Comparison of ENCODE assay signal across 1 cellular context in the genomic region with DNA sequence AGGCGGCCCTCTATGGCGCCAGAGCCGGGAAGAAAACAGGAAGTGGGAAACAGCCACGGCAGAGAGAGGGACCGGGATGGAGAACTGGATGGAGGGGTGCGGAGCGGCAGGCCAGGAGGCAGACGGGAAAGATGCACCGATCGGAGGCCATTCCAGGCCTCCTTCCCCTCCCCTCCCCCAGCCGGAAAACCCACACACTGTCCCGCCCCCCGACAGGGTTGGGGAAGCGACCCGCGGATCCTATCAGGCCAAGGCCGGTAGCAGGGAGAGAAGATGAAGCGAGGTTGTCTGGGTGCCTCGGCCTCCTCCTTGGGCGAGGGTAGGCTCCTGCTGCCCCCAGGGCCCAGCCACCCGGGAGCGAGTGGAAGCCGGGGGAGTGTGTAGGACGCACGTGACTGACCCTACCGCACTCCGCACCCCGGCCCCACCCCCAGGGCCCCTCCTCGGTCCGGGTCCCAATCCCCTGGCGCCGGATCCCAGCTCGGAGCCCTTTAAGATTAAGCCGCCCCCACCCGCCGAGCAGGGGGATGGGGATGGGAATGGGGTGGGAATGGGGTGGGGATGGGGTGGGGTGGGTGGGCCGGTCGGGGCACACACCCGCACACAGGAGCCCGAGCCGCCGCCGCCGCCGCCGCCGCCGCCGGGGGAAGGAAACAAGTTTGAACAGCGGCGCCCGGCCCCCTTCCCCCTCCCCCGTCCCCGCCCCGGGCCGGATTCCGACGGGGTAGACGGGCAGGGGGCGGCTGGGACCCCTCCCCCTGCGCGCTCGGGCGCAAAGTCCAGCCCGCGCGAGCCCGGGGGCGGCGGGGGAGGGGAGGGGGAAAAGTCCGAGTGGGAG.
TF ChIP-seq lines count a peak whose summit lies in the region.

No MANE protein-coding gene starts in this region.

TF ChIP-seq in HEK293, 187 proteins besides CTCF, POLR2A, EP300 and RAD21 (continued from another document and continues in another):
- TF ChIP-seq, protein P1, sequence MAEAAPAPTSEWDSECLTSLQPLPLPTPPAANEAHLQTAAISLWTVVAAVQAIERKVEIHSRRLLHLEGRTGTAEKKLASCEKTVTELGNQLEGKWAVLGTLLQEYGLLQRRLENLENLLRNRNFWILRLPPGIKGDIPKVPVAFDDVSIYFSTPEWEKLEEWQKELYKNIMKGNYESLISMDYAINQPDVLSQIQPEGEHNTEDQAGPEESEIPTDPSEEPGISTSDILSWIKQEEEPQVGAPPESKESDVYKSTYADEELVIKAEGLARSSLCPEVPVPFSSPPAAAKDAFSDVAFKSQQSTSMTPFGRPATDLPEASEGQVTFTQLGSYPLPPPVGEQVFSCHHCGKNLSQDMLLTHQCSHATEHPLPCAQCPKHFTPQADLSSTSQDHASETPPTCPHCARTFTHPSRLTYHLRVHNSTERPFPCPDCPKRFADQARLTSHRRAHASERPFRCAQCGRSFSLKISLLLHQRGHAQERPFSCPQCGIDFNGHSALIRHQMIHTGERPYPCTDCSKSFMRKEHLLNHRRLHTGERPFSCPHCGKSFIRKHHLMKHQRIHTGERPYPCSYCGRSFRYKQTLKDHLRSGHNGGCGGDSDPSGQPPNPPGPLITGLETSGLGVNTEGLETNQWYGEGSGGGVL (tag by site-specific recombination; IDR thresholded peaks at IDR 0.05), result peak; percentile 56
- TF ChIP-seq, protein P2, sequence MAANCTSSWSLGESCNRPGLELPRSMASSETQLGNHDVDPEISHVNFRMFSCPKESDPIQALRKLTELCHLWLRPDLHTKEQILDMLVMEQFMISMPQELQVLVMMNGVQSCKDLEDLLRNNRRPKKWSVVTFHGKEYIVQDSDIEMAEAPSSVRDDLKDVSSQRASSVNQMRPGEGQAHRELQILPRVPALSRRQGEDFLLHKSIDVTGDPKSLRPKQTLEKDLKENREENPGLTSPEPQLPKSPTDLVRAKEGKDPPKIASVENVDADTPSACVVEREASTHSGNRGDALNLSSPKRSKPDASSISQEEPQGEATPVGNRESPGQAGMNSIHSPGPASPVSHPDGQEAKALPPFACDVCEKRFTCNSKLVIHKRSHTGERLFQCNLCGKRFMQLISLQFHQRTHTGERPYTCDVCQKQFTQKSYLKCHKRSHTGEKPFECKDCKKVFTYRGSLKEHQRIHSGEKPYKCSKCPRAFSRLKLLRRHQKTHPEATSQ (tag by site-specific recombination; IDR thresholded peaks at IDR 0.05), result 0 out of 2 replicates have a peak, but pooled peaks have one; percentile 58
- TF ChIP-seq ZNF501 (tag by site-specific recombination; IDR thresholded peaks at IDR 0.05) (peak; percentile 46; the same call in 1 of the 2 replicates), KLF8 (tag by site-specific recombination; IDR thresholded peaks at IDR 0.05) (peak; percentile 91), ZNF311 (tag by site-specific recombination; IDR thresholded peaks at IDR 0.05; ENCODE audit: borderline replicate concordance) (no peak), ZNF138 (tag by site-specific recombination; IDR thresholded peaks at IDR 0.05; ENCODE audit: borderline replicate concordance) (no peak), ZNF341 (tag by site-specific recombination; IDR thresholded peaks at IDR 0.05; ENCODE audit: low read depth) (peak; percentile 97), FEZF1 (tag by site-specific recombination; IDR thresholded peaks at IDR 0.05) (peak; percentile 9; the same call in 1 of the 2 replicates), ZNF366 (tag by site-specific recombination; conservative IDR thresholded peaks at IDR 0.05) (peak; percentile 87), ZNF776 (tag by site-specific recombination; IDR thresholded peaks at IDR 0.05; ENCODE audit: borderline replicate concordance) (no peak), REPIN1 (tag by site-specific recombination; IDR thresholded peaks at IDR 0.05; ENCODE audit: low read depth) (0 out of 2 replicates have a peak, but pooled peaks have one; percentile 54), ZNF664 (tag by site-specific recombination; IDR thresholded peaks at IDR 0.05) (no peak), YY1 (tag by site-specific recombination; IDR thresholded peaks at IDR 0.05) (0 out of 2 replicates have a peak, but pooled peaks have one; percentile 60), ZNF76 (tag by site-specific recombination; IDR thresholded peaks at IDR 0.05; ENCODE audit: borderline replicate concordance, low read depth) (peak; percentile 82), ZNF473 (tag by site-specific recombination; IDR thresholded peaks at IDR 0.05) (no peak), ZNF585B (tag by site-specific recombination; IDR thresholded peaks at IDR 0.05) (no peak), ZNF777 (tag by site-specific recombination; IDR thresholded peaks at IDR 0.05; ENCODE audit: borderline replicate concordance) (0 out of 2 replicates have a peak, but pooled peaks have one; percentile 25), ZNF560 (tag by site-specific recombination; IDR thresholded peaks at IDR 0.05; ENCODE audit: borderline replicate concordance) (no peak), ZNF530 (tag by site-specific recombination; IDR thresholded peaks at IDR 0.05; ENCODE audit: low read depth) (no peak), SCRT1 (tag by site-specific recombination; IDR thresholded peaks at IDR 0.05; ENCODE audit: borderline replicate concordance) (no peak), ZEB2 (tag by site-specific recombination; IDR thresholded peaks at IDR 0.05) (peak; percentile 76), ZBTB7A (tag by site-specific recombination; IDR thresholded peaks at IDR 0.05; ENCODE audit: low read depth) (peak; percentile 36)
- TF ChIP-seq, protein P3, sequence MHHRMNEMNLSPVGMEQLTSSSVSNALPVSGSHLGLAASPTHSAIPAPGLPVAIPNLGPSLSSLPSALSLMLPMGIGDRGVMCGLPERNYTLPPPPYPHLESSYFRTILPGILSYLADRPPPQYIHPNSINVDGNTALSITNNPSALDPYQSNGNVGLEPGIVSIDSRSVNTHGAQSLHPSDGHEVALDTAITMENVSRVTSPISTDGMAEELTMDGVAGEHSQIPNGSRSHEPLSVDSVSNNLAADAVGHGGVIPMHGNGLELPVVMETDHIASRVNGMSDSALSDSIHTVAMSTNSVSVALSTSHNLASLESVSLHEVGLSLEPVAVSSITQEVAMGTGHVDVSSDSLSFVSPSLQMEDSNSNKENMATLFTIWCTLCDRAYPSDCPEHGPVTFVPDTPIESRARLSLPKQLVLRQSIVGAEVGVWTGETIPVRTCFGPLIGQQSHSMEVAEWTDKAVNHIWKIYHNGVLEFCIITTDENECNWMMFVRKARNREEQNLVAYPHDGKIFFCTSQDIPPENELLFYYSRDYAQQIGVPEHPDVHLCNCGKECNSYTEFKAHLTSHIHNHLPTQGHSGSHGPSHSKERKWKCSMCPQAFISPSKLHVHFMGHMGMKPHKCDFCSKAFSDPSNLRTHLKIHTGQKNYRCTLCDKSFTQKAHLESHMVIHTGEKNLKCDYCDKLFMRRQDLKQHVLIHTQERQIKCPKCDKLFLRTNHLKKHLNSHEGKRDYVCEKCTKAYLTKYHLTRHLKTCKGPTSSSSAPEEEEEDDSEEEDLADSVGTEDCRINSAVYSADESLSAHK (tag by site-specific recombination; IDR thresholded peaks at IDR 0.05), result 0 out of 2 replicates have a peak, but pooled peaks have one; percentile 16
- TF ChIP-seq, protein P4, sequence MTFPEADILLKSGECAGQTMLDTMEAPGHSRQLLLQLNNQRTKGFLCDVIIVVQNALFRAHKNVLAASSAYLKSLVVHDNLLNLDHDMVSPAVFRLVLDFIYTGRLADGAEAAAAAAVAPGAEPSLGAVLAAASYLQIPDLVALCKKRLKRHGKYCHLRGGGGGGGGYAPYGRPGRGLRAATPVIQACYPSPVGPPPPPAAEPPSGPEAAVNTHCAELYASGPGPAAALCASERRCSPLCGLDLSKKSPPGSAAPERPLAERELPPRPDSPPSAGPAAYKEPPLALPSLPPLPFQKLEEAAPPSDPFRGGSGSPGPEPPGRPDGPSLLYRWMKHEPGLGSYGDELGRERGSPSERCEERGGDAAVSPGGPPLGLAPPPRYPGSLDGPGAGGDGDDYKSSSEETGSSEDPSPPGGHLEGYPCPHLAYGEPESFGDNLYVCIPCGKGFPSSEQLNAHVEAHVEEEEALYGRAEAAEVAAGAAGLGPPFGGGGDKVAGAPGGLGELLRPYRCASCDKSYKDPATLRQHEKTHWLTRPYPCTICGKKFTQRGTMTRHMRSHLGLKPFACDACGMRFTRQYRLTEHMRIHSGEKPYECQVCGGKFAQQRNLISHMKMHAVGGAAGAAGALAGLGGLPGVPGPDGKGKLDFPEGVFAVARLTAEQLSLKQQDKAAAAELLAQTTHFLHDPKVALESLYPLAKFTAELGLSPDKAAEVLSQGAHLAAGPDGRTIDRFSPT (tag by site-specific recombination; IDR thresholded peaks at IDR 0.05), result peak; percentile 68
- TF ChIP-seq, protein P5, sequence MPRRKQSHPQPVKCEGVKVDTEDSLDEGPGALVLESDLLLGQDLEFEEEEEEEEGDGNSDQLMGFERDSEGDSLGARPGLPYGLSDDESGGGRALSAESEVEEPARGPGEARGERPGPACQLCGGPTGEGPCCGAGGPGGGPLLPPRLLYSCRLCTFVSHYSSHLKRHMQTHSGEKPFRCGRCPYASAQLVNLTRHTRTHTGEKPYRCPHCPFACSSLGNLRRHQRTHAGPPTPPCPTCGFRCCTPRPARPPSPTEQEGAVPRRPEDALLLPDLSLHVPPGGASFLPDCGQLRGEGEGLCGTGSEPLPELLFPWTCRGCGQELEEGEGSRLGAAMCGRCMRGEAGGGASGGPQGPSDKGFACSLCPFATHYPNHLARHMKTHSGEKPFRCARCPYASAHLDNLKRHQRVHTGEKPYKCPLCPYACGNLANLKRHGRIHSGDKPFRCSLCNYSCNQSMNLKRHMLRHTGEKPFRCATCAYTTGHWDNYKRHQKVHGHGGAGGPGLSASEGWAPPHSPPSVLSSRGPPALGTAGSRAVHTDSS (tag by site-specific recombination; IDR thresholded peaks at IDR 0.05), result no peak
- TF ChIP-seq, protein P6, sequence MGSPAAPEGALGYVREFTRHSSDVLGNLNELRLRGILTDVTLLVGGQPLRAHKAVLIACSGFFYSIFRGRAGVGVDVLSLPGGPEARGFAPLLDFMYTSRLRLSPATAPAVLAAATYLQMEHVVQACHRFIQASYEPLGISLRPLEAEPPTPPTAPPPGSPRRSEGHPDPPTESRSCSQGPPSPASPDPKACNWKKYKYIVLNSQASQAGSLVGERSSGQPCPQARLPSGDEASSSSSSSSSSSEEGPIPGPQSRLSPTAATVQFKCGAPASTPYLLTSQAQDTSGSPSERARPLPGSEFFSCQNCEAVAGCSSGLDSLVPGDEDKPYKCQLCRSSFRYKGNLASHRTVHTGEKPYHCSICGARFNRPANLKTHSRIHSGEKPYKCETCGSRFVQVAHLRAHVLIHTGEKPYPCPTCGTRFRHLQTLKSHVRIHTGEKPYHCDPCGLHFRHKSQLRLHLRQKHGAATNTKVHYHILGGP (tag by site-specific recombination; IDR thresholded peaks at IDR 0.05), result 0 out of 2 replicates have a peak, but pooled peaks have one; percentile 16
- TF ChIP-seq, protein P7, sequence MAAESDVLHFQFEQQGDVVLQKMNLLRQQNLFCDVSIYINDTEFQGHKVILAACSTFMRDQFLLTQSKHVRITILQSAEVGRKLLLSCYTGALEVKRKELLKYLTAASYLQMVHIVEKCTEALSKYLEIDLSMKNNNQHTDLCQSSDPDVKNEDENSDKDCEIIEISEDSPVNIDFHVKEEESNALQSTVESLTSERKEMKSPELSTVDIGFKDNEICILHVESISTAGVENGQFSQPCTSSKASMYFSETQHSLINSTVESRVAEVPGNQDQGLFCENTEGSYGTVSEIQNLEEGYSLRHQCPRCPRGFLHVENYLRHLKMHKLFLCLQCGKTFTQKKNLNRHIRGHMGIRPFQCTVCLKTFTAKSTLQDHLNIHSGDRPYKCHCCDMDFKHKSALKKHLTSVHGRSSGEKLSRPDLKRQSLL (tag by site-specific recombination; IDR thresholded peaks at IDR 0.05), result peak; percentile 38; the same call in 1 of the 2 replicates
- TF ChIP-seq, protein P8, sequence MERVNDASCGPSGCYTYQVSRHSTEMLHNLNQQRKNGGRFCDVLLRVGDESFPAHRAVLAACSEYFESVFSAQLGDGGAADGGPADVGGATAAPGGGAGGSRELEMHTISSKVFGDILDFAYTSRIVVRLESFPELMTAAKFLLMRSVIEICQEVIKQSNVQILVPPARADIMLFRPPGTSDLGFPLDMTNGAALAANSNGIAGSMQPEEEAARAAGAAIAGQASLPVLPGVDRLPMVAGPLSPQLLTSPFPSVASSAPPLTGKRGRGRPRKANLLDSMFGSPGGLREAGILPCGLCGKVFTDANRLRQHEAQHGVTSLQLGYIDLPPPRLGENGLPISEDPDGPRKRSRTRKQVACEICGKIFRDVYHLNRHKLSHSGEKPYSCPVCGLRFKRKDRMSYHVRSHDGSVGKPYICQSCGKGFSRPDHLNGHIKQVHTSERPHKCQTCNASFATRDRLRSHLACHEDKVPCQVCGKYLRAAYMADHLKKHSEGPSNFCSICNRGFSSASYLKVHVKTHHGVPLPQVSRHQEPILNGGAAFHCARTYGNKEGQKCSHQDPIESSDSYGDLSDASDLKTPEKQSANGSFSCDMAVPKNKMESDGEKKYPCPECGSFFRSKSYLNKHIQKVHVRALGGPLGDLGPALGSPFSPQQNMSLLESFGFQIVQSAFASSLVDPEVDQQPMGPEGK (tag by site-specific recombination; IDR thresholded peaks at IDR 0.05), result peak; percentile 59
- TF ChIP-seq, protein P9, sequence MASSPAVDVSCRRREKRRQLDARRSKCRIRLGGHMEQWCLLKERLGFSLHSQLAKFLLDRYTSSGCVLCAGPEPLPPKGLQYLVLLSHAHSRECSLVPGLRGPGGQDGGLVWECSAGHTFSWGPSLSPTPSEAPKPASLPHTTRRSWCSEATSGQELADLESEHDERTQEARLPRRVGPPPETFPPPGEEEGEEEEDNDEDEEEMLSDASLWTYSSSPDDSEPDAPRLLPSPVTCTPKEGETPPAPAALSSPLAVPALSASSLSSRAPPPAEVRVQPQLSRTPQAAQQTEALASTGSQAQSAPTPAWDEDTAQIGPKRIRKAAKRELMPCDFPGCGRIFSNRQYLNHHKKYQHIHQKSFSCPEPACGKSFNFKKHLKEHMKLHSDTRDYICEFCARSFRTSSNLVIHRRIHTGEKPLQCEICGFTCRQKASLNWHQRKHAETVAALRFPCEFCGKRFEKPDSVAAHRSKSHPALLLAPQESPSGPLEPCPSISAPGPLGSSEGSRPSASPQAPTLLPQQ (tag by site-specific recombination; IDR thresholded peaks at IDR 0.05), result peak; percentile 56
- TF ChIP-seq, protein P10, sequence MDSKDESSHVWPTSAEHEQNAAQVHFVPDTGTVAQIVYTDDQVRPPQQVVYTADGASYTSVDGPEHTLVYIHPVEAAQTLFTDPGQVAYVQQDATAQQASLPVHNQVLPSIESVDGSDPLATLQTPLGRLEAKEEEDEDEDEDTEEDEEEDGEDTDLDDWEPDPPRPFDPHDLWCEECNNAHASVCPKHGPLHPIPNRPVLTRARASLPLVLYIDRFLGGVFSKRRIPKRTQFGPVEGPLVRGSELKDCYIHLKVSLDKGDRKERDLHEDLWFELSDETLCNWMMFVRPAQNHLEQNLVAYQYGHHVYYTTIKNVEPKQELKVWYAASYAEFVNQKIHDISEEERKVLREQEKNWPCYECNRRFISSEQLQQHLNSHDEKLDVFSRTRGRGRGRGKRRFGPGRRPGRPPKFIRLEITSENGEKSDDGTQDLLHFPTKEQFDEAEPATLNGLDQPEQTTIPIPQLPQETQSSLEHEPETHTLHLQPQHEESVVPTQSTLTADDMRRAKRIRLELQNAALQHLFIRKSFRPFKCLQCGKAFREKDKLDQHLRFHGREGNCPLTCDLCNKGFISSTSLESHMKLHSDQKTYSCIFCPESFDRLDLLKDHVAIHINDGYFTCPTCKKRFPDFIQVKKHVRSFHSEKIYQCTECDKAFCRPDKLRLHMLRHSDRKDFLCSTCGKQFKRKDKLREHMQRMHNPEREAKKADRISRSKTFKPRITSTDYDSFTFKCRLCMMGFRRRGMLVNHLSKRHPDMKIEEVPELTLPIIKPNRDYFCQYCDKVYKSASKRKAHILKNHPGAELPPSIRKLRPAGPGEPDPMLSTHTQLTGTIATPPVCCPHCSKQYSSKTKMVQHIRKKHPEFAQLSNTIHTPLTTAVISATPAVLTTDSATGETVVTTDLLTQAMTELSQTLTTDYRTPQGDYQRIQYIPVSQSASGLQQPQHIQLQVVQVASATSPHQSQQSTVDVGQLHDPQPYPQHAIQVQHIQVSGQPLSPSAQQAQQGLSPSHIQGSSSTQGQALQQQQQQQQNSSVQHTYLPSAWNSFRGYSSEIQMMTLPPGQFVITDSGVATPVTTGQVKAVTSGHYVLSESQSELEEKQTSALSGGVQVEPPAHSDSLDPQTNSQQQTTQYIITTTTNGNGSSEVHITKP (tag by site-specific recombination; IDR thresholded peaks at IDR 0.05), result peak; percentile 89
